1 cellular context compared by ENCODE assay signal in the genomic region with DNA sequence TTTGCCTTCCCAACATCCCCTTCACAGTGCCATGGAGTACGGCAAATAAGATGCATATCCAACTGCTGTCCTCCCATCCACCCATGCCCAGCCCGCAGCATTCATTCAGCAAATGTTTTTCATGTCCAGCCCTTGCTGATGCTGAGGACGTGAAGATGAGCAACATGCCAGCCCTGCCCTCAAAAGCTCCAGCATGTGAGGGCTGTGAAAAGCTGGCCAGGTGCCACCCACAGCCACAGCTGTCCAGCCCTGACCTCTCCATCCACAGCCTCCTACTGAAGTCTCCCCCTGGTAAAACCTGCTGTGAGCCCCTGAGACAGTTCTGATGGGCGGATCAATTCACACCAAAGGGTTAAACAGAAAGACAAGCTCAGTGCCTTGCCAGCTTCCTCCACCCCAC.
TF ChIP-seq lines count a peak whose summit lies in the region.

No MANE protein-coding gene starts in this region.

TF ChIP-seq in SK-N-SH, 30 proteins besides CTCF, POLR2A, EP300 and RAD21 (continued from another document):
- TF ChIP-seq, protein P1, sequence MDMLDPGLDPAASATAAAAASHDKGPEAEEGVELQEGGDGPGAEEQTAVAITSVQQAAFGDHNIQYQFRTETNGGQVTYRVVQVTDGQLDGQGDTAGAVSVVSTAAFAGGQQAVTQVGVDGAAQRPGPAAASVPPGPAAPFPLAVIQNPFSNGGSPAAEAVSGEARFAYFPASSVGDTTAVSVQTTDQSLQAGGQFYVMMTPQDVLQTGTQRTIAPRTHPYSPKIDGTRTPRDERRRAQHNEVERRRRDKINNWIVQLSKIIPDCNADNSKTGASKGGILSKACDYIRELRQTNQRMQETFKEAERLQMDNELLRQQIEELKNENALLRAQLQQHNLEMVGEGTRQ (IDR thresholded peaks at IDR 0.05; ENCODE audit: borderline replicate concordance, low read depth, low read length) = no peak
- no peak for TF ChIP-seq MEF2A (IDR thresholded peaks at IDR 0.05; ENCODE audit: borderline replicate concordance, low read depth)
- TF ChIP-seq, protein P2, sequence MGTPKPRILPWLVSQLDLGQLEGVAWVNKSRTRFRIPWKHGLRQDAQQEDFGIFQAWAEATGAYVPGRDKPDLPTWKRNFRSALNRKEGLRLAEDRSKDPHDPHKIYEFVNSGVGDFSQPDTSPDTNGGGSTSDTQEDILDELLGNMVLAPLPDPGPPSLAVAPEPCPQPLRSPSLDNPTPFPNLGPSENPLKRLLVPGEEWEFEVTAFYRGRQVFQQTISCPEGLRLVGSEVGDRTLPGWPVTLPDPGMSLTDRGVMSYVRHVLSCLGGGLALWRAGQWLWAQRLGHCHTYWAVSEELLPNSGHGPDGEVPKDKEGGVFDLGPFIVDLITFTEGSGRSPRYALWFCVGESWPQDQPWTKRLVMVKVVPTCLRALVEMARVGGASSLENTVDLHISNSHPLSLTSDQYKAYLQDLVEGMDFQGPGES (IDR thresholded peaks at IDR 0.05; ENCODE audit: low read depth, low read length) = no peak
- no peak for TF ChIP-seq FOSL2 (IDR thresholded peaks at IDR 0.05; ENCODE audit: borderline replicate concordance, low read depth)
- no peak for TF ChIP-seq FOXM1 (IDR thresholded peaks at IDR 0.05; ENCODE audit: low read depth)
- no peak for TF ChIP-seq ELF1 (IDR thresholded peaks at IDR 0.05)
